Comparison of ENCODE assay signal across 16 cellular contexts in the genomic region with DNA sequence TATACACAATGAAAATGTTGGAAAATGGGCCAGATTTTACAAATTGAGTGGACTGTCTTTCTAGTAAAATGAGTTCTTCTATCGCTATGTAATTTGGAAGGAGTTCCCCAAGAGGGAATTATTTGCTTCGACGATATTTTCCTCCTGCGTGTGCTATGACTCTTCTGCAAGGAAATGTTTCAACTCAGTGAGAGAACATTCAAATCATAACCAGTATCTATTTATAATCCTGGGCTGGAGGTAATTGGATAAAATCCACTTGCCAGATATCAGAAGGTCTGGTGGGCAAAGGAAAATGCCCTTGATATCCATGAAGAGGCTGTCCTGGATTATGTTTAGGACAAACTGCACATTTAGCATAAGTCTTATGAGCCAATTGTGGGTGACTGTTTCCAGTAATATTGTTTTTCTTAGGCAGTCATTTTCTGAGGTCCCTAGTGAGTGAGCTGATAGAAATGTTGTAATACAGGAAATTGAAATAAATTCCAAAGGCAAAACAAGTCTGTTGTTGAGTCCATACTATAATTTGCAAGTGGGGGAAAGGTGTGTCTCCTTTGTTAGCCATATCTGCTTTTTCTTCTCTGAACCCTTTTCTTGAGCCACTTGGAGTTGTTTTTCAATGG. TPM values are rescaled to one million over a fixed set of nuclear protein-coding genes. Genes with fewer than 3 reads are reported as not detected.
DNase-seq lines count a peak whose midpoint lies in the region; ATAC-seq, FAIRE-seq and TF ChIP-seq lines count a peak whose summit lies in the region.
"Had no signal": no experiment of that assay in that cellular context is flagged by ENCODE, and none has a peak within 500 bp of the region (broad histone marks: within the 10 kb centered on the region; RNA-seq: fewer than 3 reads in every experiment).

No MANE protein-coding gene starts in this region.

- intact Hi-C loops in pancreas (cut with DNase I), result no loop called here

- no peaks in the 10 kb centered on the region for H3K27me3 ChIP-seq in pancreas
- H3K27me3 ChIP-seq: colonic mucosa, tibial artery had no signal

- peak overlapping the region in 1 of 4 donors; percentile 31 for H3K27ac ChIP-seq in pancreas
- H3K27ac ChIP-seq: colonic mucosa, tibial artery, VCaP had no signal

- peak in 3 of 4 donors; percentile 43 to 66 (median 49) for ATAC-seq in pancreas
- ATAC-seq in stimulated activated naive CD8-positive, alpha-beta T cell treated with anti-CD3 and anti-CD28 coated beads, Interleukin-15, Interleukin-2, amounts not matched to agents 100 U/mL and 50 U/mL, for 24 hours, result no peak
- ATAC-seq: activated CD8-positive, alpha-beta memory T cell treated with anti-CD3 and anti-CD28 coated beads, Interleukin-2, amount 10 ng/mL, durations not matched to agents 7 days and 5 days had no signal

- DNase-seq in AG10803 (ENCODE audit: low read depth) (peak; percentile 39), amniotic epithelial cell (ENCODE audit: low read depth) (peak; percentile 23), fibroblast of pulmonary artery (ENCODE audit: low read depth) (peak; percentile 78), pancreas (no peak), NCI-H82 (lab: John Stamatoyannopoulos, UW) (no peak), activated T-cell treated with anti-CD3 and anti-CD28 coated beads for 4 hours (no peak), foreskin melanocyte (no peak)
- no peak for DNase-seq in stimulated activated naive CD8-positive, alpha-beta T cell treated with anti-CD3 and anti-CD28 coated beads, Interleukin-15, Interleukin-2, amounts not matched to agents 100 U/mL and 50 U/mL, for 24 hours
- DNase-seq: activated CD8-positive, alpha-beta memory T cell treated with anti-CD3 and anti-CD28 coated beads, Interleukin-2, amount 10 ng/mL, durations not matched to agents 7 days and 5 days; activated naive CD4-positive, alpha-beta T cell treated with anti-CD3 and anti-CD28 coated beads for 36 hours; colonic mucosa; head of caudate nucleus; NCI-H345; stimulated activated CD4-positive, alpha-beta T cell treated with anti-CD3 and anti-CD28 coated beads, Interleukin-12 subunit alpha, Interleukin-12 subunit beta, amount 100 ng/mL, for 4 hours; tibial artery had no signal

- WGBS in pancreas, 2 donors, result 92 to 98% methylated on average over 4 of the region's 4 CpGs

- no peaks in the 10 kb centered on the region for H3K9me3 ChIP-seq in pancreas
- H3K9me3 ChIP-seq: colonic mucosa, tibial artery had no signal

- FAIRE-seq in pancreas (lab: Jason Lieb, UNC), result no peak

- no peaks in the 10 kb centered on the region for H3K36me3 ChIP-seq in pancreas
- H3K36me3 ChIP-seq: colonic mucosa had no signal

- H3K4me1 ChIP-seq in pancreas, result peaks cover 13 to 25% (median 22%) of the 10 kb centered on the region in 3 donors
- H3K4me1 ChIP-seq: colonic mucosa had no signal

- TF ChIP-seq CTCF in AG10803 (conservative IDR thresholded peaks at IDR 0.05; ENCODE audit: low read length), result no peak
- TF ChIP-seq CTCF in fibroblast of pulmonary artery (IDR thresholded peaks at IDR 0.05; ENCODE audit: low read length, missing control alignments), result no peak
- TF ChIP-seq CTCF in pancreas (IDR thresholded peaks at IDR 0.05), result no peak

- no peak overlapping the region for H3K4me3 ChIP-seq in AG10803 (ENCODE audit: low read length)
- no peak overlapping the region for H3K4me3 ChIP-seq in fibroblast of pulmonary artery (replicated peaks; ENCODE audit: low read depth, low read length)
- H3K4me3 ChIP-seq in pancreas, result no peak overlapping the region
- H3K4me3 ChIP-seq: colonic mucosa, tibial artery had no signal

RNA-seq across cellular contexts. Expression of gene RPIA, which starts 17.8 kb away (rescaled TPM):
- 10 to 100 TPM in 4 of 6 donors, 1 to 10 TPM in 2; 8.5 to 11.4 (median 10.3) TPM for total RNA-seq in pancreas
- polyA plus RNA-seq in pancreas, result 10 to 100 TPM; 10.0 to 15.4 TPM

Comparison
In these comparisons a context has a peak if more than half of its experiments do, and no peak if none do; other contexts are left out.
1. DNase-seq: peak in AG10803 (single experiment), amniotic epithelial cell (single experiment) and fibroblast of pulmonary artery (single experiment); none in pancreas (0 of 6), NCI-H82 (single experiment), stimulated activated naive CD8-positive, alpha-beta T cell treated with anti-CD3 and anti-CD28 coated beads, Interleukin-15, Interleukin-2, amounts not matched to agents 100 U/mL and 50 U/mL, for 24 hours (single experiment), activated T-cell treated with anti-CD3 and anti-CD28 coated beads for 4 hours (single experiment) and foreskin melanocyte (single experiment).